9 cellular contexts compared by ENCODE assay signal in genomic region chr17:74779948-74780400, GRCh38. TPM values are rescaled to one million over a fixed set of nuclear protein-coding genes. Genes with fewer than 3 reads are reported as not detected.
DNase-seq lines count a peak whose midpoint lies in the region; ATAC-seq and TF ChIP-seq lines count a peak whose summit lies in the region.
"Had no signal": no experiment of that assay in that cellular context is flagged by ENCODE, and none has a peak within 500 bp of the region (broad histone marks: within the 10 kb centered on the region; RNA-seq: fewer than 3 reads in every experiment).

No MANE protein-coding gene starts in this region.

- TF ChIP-seq CTCF in GM20000 (IDR thresholded peaks at IDR 0.05; ENCODE audit: extremely low read depth, missing control alignments): no peak

- no peak for ATAC-seq in GM21786 (IDR thresholded peaks at IDR 0.05; ENCODE audit: unreplicated experiment)

- H3K9me3 ChIP-seq in muscle layer of duodenum (ENCODE audit: control insufficient read depth in 1 of 2, low read length in 2 of 2): no peaks in the 10 kb centered on the region

- no peak overlapping the region for H3K4me3 ChIP-seq in muscle layer of duodenum (ENCODE audit: low read depth in 1 of 2, low read length in 2 of 2)
- H3K4me3 ChIP-seq in H7 (ENCODE audit: insufficient read depth, low read depth, low read length): no peak overlapping the region

- H3K27me3 ChIP-seq in muscle layer of duodenum (ENCODE audit: low read depth, low read length): no peaks in the 10 kb centered on the region
- H3K27me3 ChIP-seq in H7 (ENCODE audit: control insufficient read depth, insufficient read depth, low read length): no peaks in the 10 kb centered on the region

- H3K27ac ChIP-seq in muscle layer of duodenum (ENCODE audit: low read length): peak overlapping the region; percentile 54
- H3K27ac ChIP-seq: KMS-11 had no signal

- DNase-seq in GM20000 (ENCODE audit: low spot score): peak; percentile 75
- DNase-seq in MV-4-11 (lab: John Stamatoyannopoulos, UW): peak; percentile 100
- DNase-seq in activated effector memory CD4-positive, alpha-beta T cell treated with Interleukin-2 at 50 U/mL for 16 hours: peak; percentile 67
- no peak for DNase-seq in H7
- no peak for DNase-seq in SW 1271 (lab: John Stamatoyannopoulos, UW)
- no peak for DNase-seq in OCI-M1 (lab: John Stamatoyannopoulos, UW)

- peaks cover 0 to 24% of the 10 kb centered on the region in 2 donors for H3K36me3 ChIP-seq in muscle layer of duodenum (ENCODE audit: control insufficient read depth in 1 of 2, insufficient read depth in 2 of 2, low read length in 2 of 2)
- H3K36me3 ChIP-seq in H7 (replicated peaks; ENCODE audit: control insufficient read depth, insufficient read depth, low read length): peaks cover 3% of the 10 kb centered on the region

- H3K4me1 ChIP-seq in muscle layer of duodenum (ENCODE audit: control insufficient read depth in 1 of 2, insufficient read depth in 2 of 2, low read length in 2 of 2): peaks cover 11 to 20% of the 10 kb centered on the region in 2 donors

RNA-seq across cellular contexts. Expression of gene NAT9, which starts 3.8 kb away (rescaled TPM):
- total RNA-seq in H7 (2014; rRNA removed; shearing (Covaris generic)): 47.9 and 73.3 TPM in 2 replicates

RNA-seq across cellular contexts. Expression of gene NHERF1, which starts 31.5 kb away (rescaled TPM):
- total RNA-seq in H7 (2014; rRNA removed; shearing (Covaris generic)): 63.1 and 79.1 TPM in 2 replicates

RNA-seq across cellular contexts. Expression of gene RAB37, which starts 42.9 kb away (rescaled TPM):
- 2.5 and 3.5 TPM in 2 replicates for total RNA-seq in H7 (2014; rRNA removed; shearing (Covaris generic))

Comparison
In these comparisons a context has a peak if more than half of its experiments do, and no peak if none do; other contexts are left out.
1. DNase-seq: peak in GM20000 (single experiment), MV-4-11 (single experiment) and activated effector memory CD4-positive, alpha-beta T cell treated with Interleukin-2 at 50 U/mL for 16 hours (single experiment); none in H7 (single experiment), SW 1271 (0 of 2) and OCI-M1 (single experiment).